2 cellular contexts compared by ENCODE assay signal in genomic region chr3:193761969-193762368, GRCh38.
TF ChIP-seq lines count a peak whose summit lies in the region.

No MANE protein-coding gene starts in this region.

TF ChIP-seq in HepG2, 621 proteins besides CTCF, POLR2A, EP300 and RAD21 (continued from another document):
- no peak for TF ChIP-seq ZNF512B (CRISPR knock-in tag; IDR thresholded peaks at IDR 0.05; ENCODE audit: borderline replicate concordance)
- no peak for TF ChIP-seq FOXA1 (IDR thresholded peaks at IDR 0.05)
- no peak for TF ChIP-seq FOXA1 (CRISPR knock-in tag; IDR thresholded peaks at IDR 0.05)
- TF ChIP-seq NR3C1 (CRISPR knock-in tag; IDR thresholded peaks at IDR 0.05): no peak

TF ChIP-seq in endothelial cell of umbilical vein, 7 proteins besides CTCF, POLR2A, EP300 and RAD21 (continued from another document):
- TF ChIP-seq JUN (IDR thresholded peaks at IDR 0.05; ENCODE audit: borderline replicate concordance, insufficient read depth, insufficient read length, low read depth): peak; percentile 62
- TF ChIP-seq MAX (IDR thresholded peaks at IDR 0.05; ENCODE audit: insufficient read depth, insufficient read length): no peak
TF ChIP-seq in endothelial cell of umbilical vein: peak in this region for 2.
